14 cellular contexts compared by ENCODE assay signal in genomic region chr6:88730602-88731001, GRCh38.
DNase-seq lines count a peak whose midpoint lies in the region; ATAC-seq, FAIRE-seq and TF ChIP-seq lines count a peak whose summit lies in the region.
"Had no signal": no experiment of that assay in that cellular context is flagged by ENCODE, and none has a peak within 500 bp of the region (broad histone marks: within the 10 kb centered on the region; RNA-seq: fewer than 3 reads in every experiment).

No MANE protein-coding gene starts in this region.

- CTCF ChIA-PET in H1 (lab: Charles Lee; ENCODE audit: partially characterized antibody), result interaction anchor here (0.6 kb wide), 1 partner anchor 12 kb away, joined by 3 read pairs; no protein-coding TSS in a partner anchor

- DNase-seq in GM03348 (ENCODE audit: low spot score) (peak; percentile 8), NCI-H69 (lab: John Stamatoyannopoulos, UW) (peak; percentile 18), H1 (ENCODE audit: low read depth in 1 of 2, low spot score in 2 of 2) (peak in 1 of 2 experiments; percentile 57), WERI-Rb-1 (no peak), dorsolateral prefrontal cortex (no peak)
- DNase-seq: activated CD4-positive, CD25-positive, alpha-beta regulatory T cell; aorta; C1 segment of cervical spinal cord; NCI-H1105 treated with DMSO at 0.1 percent for 48 hours; NCI-H748 treated with DMSO at 0.1 percent for 48 hours; right lobe of liver had no signal

- intact Hi-C loops in dorsolateral prefrontal cortex (cut with DNase I), result no loop called here

- TF ChIP-seq CTCF in H1 (IDR thresholded peaks at IDR 0.05; ENCODE audit: control extremely low read depth in 1 of 3, insufficient read depth in 1 of 3, low read depth in 1 of 3, low read length in 3 of 3), result no peak
- TF ChIP-seq CTCF in WERI-Rb-1 (IDR thresholded peaks at IDR 0.05; ENCODE audit: low read depth, low read length), result no peak
- TF ChIP-seq CTCF in dorsolateral prefrontal cortex (IDR thresholded peaks at IDR 0.05 in 54 of 56, conservative IDR thresholded peaks at IDR 0.05 in 2 of 56; ENCODE audit: low read depth in 1 of 56, partially characterized antibody in 56 of 56), result no peak

- POLR2A ChIA-PET in H1 (lab: Charles Lee; ENCODE audit: partially characterized antibody), result no interaction called here

- H4K8ac ChIP-seq in H1 (ENCODE audit: extremely low read depth, insufficient read depth, low read length), result no peak overlapping the region

- H3K4me1 ChIP-seq in H1 (replicated peaks in 1 of 4; ENCODE audit: control insufficient read depth in 3 of 4, insufficient read depth in 4 of 4, low read length in 3 of 4) (peaks cover 4 to 17% (median 13%) of the 10 kb centered on the region in 4 experiments), mesodermal cell (ENCODE audit: control insufficient read depth, insufficient read depth, low read length, poor library complexity, severe bottlenecking) (peaks cover 20% of the 10 kb centered on the region)
- H3K4me1 ChIP-seq: right lobe of liver had no signal

- H3K4me3 ChIP-seq in H1 (ENCODE audit: extremely low read depth in 1 of 4, insufficient read depth in 2 of 4, low read depth in 3 of 4, low read length in 4 of 4) (peak overlapping the region in 1 of 4 experiments; percentile 32; a peak in 1 of 8 replicates), mesodermal cell (ENCODE audit: extremely low read depth, insufficient read depth, low read length, poor library complexity, severe bottlenecking) (no peak overlapping the region), WERI-Rb-1 (ENCODE audit: low read depth, low read length) (no peak overlapping the region), dorsolateral prefrontal cortex (no peak overlapping the region)
- H3K4me3 ChIP-seq: right lobe of liver had no signal

- H2BK15ac ChIP-seq in H1 (ENCODE audit: low read length), result no peak overlapping the region

- H2BK12ac ChIP-seq in H1 (ENCODE audit: low read depth, low read length), result peak overlapping the region; percentile 91; the same call in 1 of the 2 replicates

- peak; percentile 57 for FAIRE-seq in H1 (lab: Jason Lieb, UNC)

- H3K27me3 ChIP-seq in H1 (replicated peaks in 1 of 4; ENCODE audit: control insufficient read depth in 3 of 4, extremely low read depth in 1 of 4, insufficient read depth in 3 of 4, low read length in 3 of 4) (no peaks in the 10 kb centered on the region; a peak in 1 of 7 replicates), WERI-Rb-1 (ENCODE audit: insufficient read depth, low read depth, severe bottlenecking) (no peaks in the 10 kb centered on the region), dorsolateral prefrontal cortex (no peaks in the 10 kb centered on the region)
- H3K27me3 ChIP-seq: right lobe of liver had no signal

- no peak overlapping the region for H3K56ac ChIP-seq in H1 (replicated peaks; ENCODE audit: insufficient read length, low read depth, low read length)

- H3K4ac ChIP-seq in H1 (replicated peaks; ENCODE audit: insufficient read length, low read depth, low read length), result no peak overlapping the region

- H2BK5ac ChIP-seq in H1 (ENCODE audit: low read depth, low read length), result 0 out of 2 replicates have a peak overlapping the region, but pooled peaks have one; percentile 77

- no peak overlapping the region for H2BK20ac ChIP-seq in H1 (ENCODE audit: low read length)

- H3K18ac ChIP-seq in H1 (ENCODE audit: extremely low read depth, low read length), result no peak overlapping the region

- no peak overlapping the region for H2AFZ ChIP-seq in H1 (ENCODE audit: low read length)

- no peaks in the 10 kb centered on the region for H3K9me3 ChIP-seq in H1 (ENCODE audit: insufficient read depth in 2 of 2, low read depth in 1 of 2, low read length in 1 of 2)
- no peaks in the 10 kb centered on the region for H3K9me3 ChIP-seq in mesodermal cell (ENCODE audit: control insufficient read depth, low read length)
- H3K9me3 ChIP-seq in WERI-Rb-1 (ENCODE audit: severe bottlenecking), result no peaks in the 10 kb centered on the region
- H3K9me3 ChIP-seq: right lobe of liver had no signal

- H3K4me2 ChIP-seq in H1 (ENCODE audit: insufficient read depth in 1 of 2, low read depth in 2 of 2, low read length in 2 of 2), result peak overlapping the region; percentile 48 to 59

- no peak for TF ChIP-seq RAD21 in H1 (IDR thresholded peaks at IDR 0.05 in 1 of 2, conservative IDR thresholded peaks at IDR 0.05 in 1 of 2; ENCODE audit: low read depth in 2 of 2, low read length in 2 of 2)

- no peak overlapping the region for H4K91ac ChIP-seq in H1 (replicated peaks; ENCODE audit: insufficient read length, low read length)

- H3K23me2 ChIP-seq in H1 (ENCODE audit: low read depth, low read length), result no peaks in the 10 kb centered on the region

- TF ChIP-seq EP300 in H1 (IDR thresholded peaks at IDR 0.05; ENCODE audit: borderline replicate concordance in 1 of 2, low read depth in 2 of 2, low read length in 2 of 2), result no peak

- H3K79me2 ChIP-seq in H1 (ENCODE audit: control insufficient read depth in 1 of 2, insufficient read depth in 2 of 2, low read length in 2 of 2), result no peaks in the 10 kb centered on the region

- H2BK120ac ChIP-seq in H1 (replicated peaks; ENCODE audit: low read depth, low read length), result no peak overlapping the region

- WGBS in H1 (ENCODE audit: extremely low coverage in 1 of 2, insufficient coverage in 1 of 2, insufficient read length in 1 of 2, insufficient replicate concordance in 2 of 2, low coverage in 1 of 2, low lambda C conversion rate in 2 of 2, missing lambda C conversion rate in 1 of 2), 2 experiments, result 57% methylated on average over 4 of the region's 4 CpGs; no CpG with 5 or more reads in 1 of the 2 experiments
- 68% methylated on average over 4 of the region's 4 CpGs; no CpG with 5 or more reads in 1 of the 2 experiments for WGBS in mesodermal cell (ENCODE audit: insufficient coverage in 2 of 2), 2 experiments

- H4K5ac ChIP-seq in H1 (ENCODE audit: insufficient read length, low read depth, low read length), result no peak overlapping the region

- H3K23ac ChIP-seq in H1 (ENCODE audit: insufficient read length), result no peak overlapping the region

- ATAC-seq in GM18873 (IDR thresholded peaks at IDR 0.05; ENCODE audit: low FRiP score, unreplicated experiment), result no peak
- no peak for ATAC-seq in GM19467 (IDR thresholded peaks at IDR 0.05; ENCODE audit: unreplicated experiment)
- ATAC-seq: right lobe of liver had no signal

- TF ChIP-seq POLR2A in H1 (IDR thresholded peaks at IDR 0.05; ENCODE audit: control extremely low read depth in 1 of 2, low read depth in 2 of 2, low read length in 2 of 2), result no peak

- H3K14ac ChIP-seq in H1 (ENCODE audit: insufficient read length), result no peak overlapping the region

- H3K79me1 ChIP-seq in H1 (ENCODE audit: low read depth, low read length), result no peaks in the 10 kb centered on the region

- H3K27ac ChIP-seq in H1 (ENCODE audit: low read depth, low read length) (no peak overlapping the region), mesodermal cell (ENCODE audit: low read depth, low read length, severe bottlenecking) (peak overlapping the region; percentile 51), WERI-Rb-1 (no peak overlapping the region), dorsolateral prefrontal cortex (no peak overlapping the region)
- H3K27ac ChIP-seq: right lobe of liver had no signal

- H3K36me3 ChIP-seq in H1 (ENCODE audit: control insufficient read depth in 2 of 4, insufficient read depth in 4 of 4, low read length in 3 of 4) (no peaks in the 10 kb centered on the region), mesodermal cell (ENCODE audit: control insufficient read depth, insufficient read depth, low read length) (no peaks in the 10 kb centered on the region), WERI-Rb-1 (no peaks in the 10 kb centered on the region)
- H3K36me3 ChIP-seq: right lobe of liver had no signal

- peak overlapping the region; percentile 92 for H2AK5ac ChIP-seq in H1 (ENCODE audit: low read depth, low read length)

- H4K20me1 ChIP-seq in H1 (replicated peaks in 1 of 2; ENCODE audit: control insufficient read depth in 1 of 2, insufficient read depth in 2 of 2, low read length in 2 of 2), result peaks cover 0 to 3% of the 10 kb centered on the region in 2 experiments

- no peak overlapping the region for H3K9ac ChIP-seq in H1 (replicated peaks in 1 of 4; ENCODE audit: extremely low read depth in 1 of 4, low read depth in 3 of 4, low read length in 3 of 4)

Comparison
In these comparisons a context has a peak if more than half of its experiments do, and no peak if none do; other contexts are left out.
1. DNase-seq: peak in GM03348 (single experiment) and NCI-H69 (single experiment); none in WERI-Rb-1 (single experiment) and dorsolateral prefrontal cortex (0 of 10).